Comparison of ENCODE assay signal across 9 cellular contexts in the genomic region with DNA sequence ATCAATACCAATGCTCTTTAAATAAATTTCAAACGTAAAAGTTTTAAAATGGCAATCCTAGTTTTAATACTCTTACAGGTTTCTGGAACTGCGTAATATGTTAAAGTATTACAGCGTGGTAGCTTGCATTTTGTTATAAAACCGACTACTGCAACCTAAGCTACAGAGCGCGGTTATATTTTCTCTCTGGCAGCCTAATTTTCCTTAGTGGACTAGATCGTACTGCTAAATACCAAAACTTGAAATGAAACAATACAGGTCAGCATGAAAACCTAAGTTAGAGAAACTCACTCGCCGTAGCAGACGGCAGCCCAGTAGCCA. TPM values are rescaled to one million over a fixed set of nuclear protein-coding genes. Genes with fewer than 3 reads are reported as not detected.
DNase-seq lines count a peak whose midpoint lies in the region; ATAC-seq and TF ChIP-seq lines count a peak whose summit lies in the region.
"Had no signal": no experiment of that assay in that cellular context is flagged by ENCODE, and none has a peak within 500 bp of the region (broad histone marks: within the 10 kb centered on the region; RNA-seq: fewer than 3 reads in every experiment).

No MANE protein-coding gene starts in this region.

- H3K36me3 ChIP-seq in HUES64 (ENCODE audit: insufficient read depth, low read length) (peaks cover 3% of the 10 kb centered on the region; the same call in 1 of the 2 replicates), muscle layer of colon (ENCODE audit: insufficient read depth, low read length) (no peaks in the 10 kb centered on the region)

- H3K4me3 ChIP-seq in HUES64 (ENCODE audit: low read length) = peak overlapping the region; percentile 55
- peak overlapping the region; percentile 82 to 89 for H3K4me3 ChIP-seq in muscle layer of colon (ENCODE audit: low read depth in 1 of 2, low read length in 2 of 2)

- 14% methylated on average over 9 of the region's 10 CpGs for WGBS in HUES64

- no peak for TF ChIP-seq CTCF in 22Rv1 (IDR thresholded peaks at IDR 0.05)

- H3K27ac ChIP-seq in 22Rv1 (peak overlapping the region; percentile 84), HUES64 (ENCODE audit: low read depth, low read length) (no peak overlapping the region), caudate nucleus (ENCODE audit: low read depth, low read length) (peak overlapping the region; percentile 78), muscle layer of colon (ENCODE audit: low read depth, low read length) (peak overlapping the region; percentile 81)

- no peak for ATAC-seq in GM18873 (IDR thresholded peaks at IDR 0.05; ENCODE audit: low FRiP score, unreplicated experiment)

- no peak for DNase-seq in caudate nucleus (lab: John Stamatoyannopoulos, UW)
- no peak for DNase-seq in NCI-H2029 (lab: John Stamatoyannopoulos, UW)
- no peak for DNase-seq in COR-L47 (lab: John Stamatoyannopoulos, UW)
- no peak for DNase-seq in DMS153 treated with DMSO at 0.1 percent for 48 hours (lab: John Stamatoyannopoulos, UW; ENCODE audit: unreplicated experiment)
- DNase-seq: NCI-H446 treated with DMSO at 0.1 percent for 48 hours had no signal

- H3K4me1 ChIP-seq in HUES64 (ENCODE audit: insufficient read depth, low read length) (peaks cover 13% of the 10 kb centered on the region; the same call in 1 of the 2 replicates), muscle layer of colon (ENCODE audit: insufficient read depth, low read length) (peaks cover 29% of the 10 kb centered on the region)

- peaks cover 82% of the 10 kb centered on the region for H3K27me3 ChIP-seq in HUES64 (ENCODE audit: insufficient read depth, low read length)
- no peaks in the 10 kb centered on the region for H3K27me3 ChIP-seq in muscle layer of colon (ENCODE audit: control insufficient read depth in 1 of 2, insufficient read depth in 2 of 2, low read length in 2 of 2)

- H3K9me3 ChIP-seq in HUES64 (ENCODE audit: insufficient read depth, low read depth, low read length) (no peaks in the 10 kb centered on the region), muscle layer of colon (ENCODE audit: low read length) (no peaks in the 10 kb centered on the region)

- H3K9ac ChIP-seq in HUES64 (ENCODE audit: low read depth, low read length) (no peak overlapping the region), muscle layer of colon (ENCODE audit: low read length) (peak overlapping the region; percentile 91)

RNA-seq across cellular contexts. Expression of gene CCDC92, which starts 1.2 kb away (rescaled TPM):
- polyA plus RNA-seq in HUES64 (2013, experiment 1 of 2) = 4.6 TPM
- polyA plus RNA-seq in HUES64 (2013, experiment 2 of 2) = 8.1 TPM

RNA-seq across cellular contexts. Expression of gene ZNF664, which starts 1.6 kb away (rescaled TPM):
- 51.8 TPM for polyA plus RNA-seq in HUES64 (2013, experiment 1 of 2)
- 66.5 TPM for polyA plus RNA-seq in HUES64 (2013, experiment 2 of 2)
